ENCODE assay signal across 14 cellular contexts in genomic region chr17:61218438-61218837, GRCh38.
A peak's percentile ranks its signal among the peaks of the same experiment; 100 is the strongest.
DNase-seq lines count a peak whose midpoint lies in the region; ATAC-seq, FAIRE-seq and TF ChIP-seq lines count a peak whose summit lies in the region.
"Had no signal": no experiment of that assay in that cellular context is flagged by ENCODE, and none has a peak within 500 bp of the region (broad histone marks: within the 10 kb centered on the region; RNA-seq: fewer than 3 reads in every experiment).

No MANE protein-coding gene starts in this region.

- TF ChIP-seq POLR2A in upper lobe of left lung (IDR thresholded peaks at IDR 0.05): no peak

- TF ChIP-seq EP300 in upper lobe of left lung (IDR thresholded peaks at IDR 0.05): peak in 2 of 4 donors; percentile 13 to 41

- H3K4me3 Mint-ChIP-seq in naive thymus-derived CD8-positive, alpha-beta T cell: no peak overlapping the region
- H3K4me3 Mint-ChIP-seq: activated naive CD4-positive, alpha-beta T cell treated with anti-CD3 and anti-CD28 coated beads for 36 hours; CD4-positive, alpha-beta T cell had no signal

- peak overlapping the region in 8 of 10 donors; percentile 35 to 71 (median 59) for H3K27ac ChIP-seq in heart right ventricle
- H3K27ac ChIP-seq in upper lobe of left lung: peak overlapping the region; percentile 45 to 61 (median 58)
- H3K27ac ChIP-seq: parathyroid adenoma, VCaP had no signal

- intact Hi-C loops in heart right ventricle (cut with DNase I): loop anchor here in 1 of 10 donors (5.0 kb wide), 1 partner anchor 34 kb away; no protein-coding TSS in a partner anchor
- intact Hi-C loops in Right ventricle myocardium inferior (cut with DNase I): no loop called here

- no peak overlapping the region for H3K27ac Mint-ChIP-seq in naive thymus-derived CD8-positive, alpha-beta T cell
- H3K27ac Mint-ChIP-seq: activated naive CD4-positive, alpha-beta T cell treated with anti-CD3 and anti-CD28 coated beads for 36 hours; CD4-positive, alpha-beta T cell had no signal

- no peaks in the 10 kb centered on the region for H3K27me3 ChIP-seq in heart right ventricle
- no peaks in the 10 kb centered on the region for H3K27me3 ChIP-seq in upper lobe of left lung

- H3K4me1 ChIP-seq in heart right ventricle (peaks cover 0 to 45% (median 6%) of the 10 kb centered on the region in 9 donors), upper lobe of left lung (peaks cover 18 to 44% (median 34%) of the 10 kb centered on the region in 4 donors)

- WGBS in heart right ventricle, 2 donors: 95 to 98% methylated on average over 1 of the region's 1 CpG
- WGBS in upper lobe of left lung, 2 donors: 86 to 95% methylated on average over 1 of the region's 1 CpG

- ATAC-seq in heart right ventricle: peak in 4 of 8 donors; percentile 12 to 64 (median 34)
- ATAC-seq in Right ventricle myocardium inferior: no peak
- no peak for ATAC-seq in upper lobe of left lung (ENCODE audit: low FRiP score in 2 of 2)
- no peak for ATAC-seq in GM21723 (IDR thresholded peaks at IDR 0.05; ENCODE audit: unreplicated experiment)
- no peak for ATAC-seq in naive thymus-derived CD8-positive, alpha-beta T cell
- ATAC-seq: K562 had no signal

- DNase-seq in heart right ventricle (no peak), Right ventricle myocardium inferior (ENCODE audit: missing footprints) (no peak), RCC 7860 (ENCODE audit: low spot score) (peak; percentile 39), fibroblast of the aortic adventitia (ENCODE audit: low read depth) (peak; percentile 26), upper lobe of left lung (no peak)
- no peak for DNase-seq in activated CD4-positive, alpha-beta T cell treated with anti-CD3 and anti-CD28 coated beads for 1 hour
- DNase-seq in naive thymus-derived CD8-positive, alpha-beta T cell: no peak
- DNase-seq: activated naive CD4-positive, alpha-beta T cell treated with anti-CD3 and anti-CD28 coated beads for 36 hours; CD4-positive, alpha-beta T cell; effector CD4-positive, alpha-beta T cell had no signal

- H3K36me3 ChIP-seq in heart right ventricle (no peaks in the 10 kb centered on the region), upper lobe of left lung (no peaks in the 10 kb centered on the region)

- POLR2A ChIA-PET in naive thymus-derived CD8-positive, alpha-beta T cell (lab: Charles Lee): interaction anchor here (0.6 kb wide), 1 partner anchor 34 kb away, joined by 3 read pairs; no protein-coding TSS in a partner anchor

- no peak for FAIRE-seq in RCC 7860 (lab: Jason Lieb, UNC)
- FAIRE-seq: K562 had no signal

- no peaks in the 10 kb centered on the region for H3K9me3 ChIP-seq in heart right ventricle
- no peaks in the 10 kb centered on the region for H3K9me3 ChIP-seq in upper lobe of left lung

- H3K36me3 Mint-ChIP-seq in naive thymus-derived CD8-positive, alpha-beta T cell: no peaks in the 10 kb centered on the region

- TF ChIP-seq CTCF in heart right ventricle (IDR thresholded peaks at IDR 0.05): no peak
- TF ChIP-seq CTCF in fibroblast of the aortic adventitia (IDR thresholded peaks at IDR 0.05; ENCODE audit: insufficient read depth, low read length): no peak
- no peak for TF ChIP-seq CTCF in upper lobe of left lung (IDR thresholded peaks at IDR 0.05)

- no peaks in the 10 kb centered on the region for H3K9me3 Mint-ChIP-seq in naive thymus-derived CD8-positive, alpha-beta T cell
- H3K9me3 Mint-ChIP-seq: activated naive CD4-positive, alpha-beta T cell treated with anti-CD3 and anti-CD28 coated beads for 36 hours; CD4-positive, alpha-beta T cell had no signal

- no peaks in the 10 kb centered on the region for H3K27me3 Mint-ChIP-seq in naive thymus-derived CD8-positive, alpha-beta T cell
- H3K27me3 Mint-ChIP-seq: CD4-positive, alpha-beta T cell had no signal

- H3K4me3 ChIP-seq in heart right ventricle (no peak overlapping the region), fibroblast of the aortic adventitia (ENCODE audit: low read depth, low read length) (no peak overlapping the region), upper lobe of left lung (no peak overlapping the region)
- H3K4me3 ChIP-seq: K562 had no signal

- peaks cover 21 to 40% (median 33%) of the 10 kb centered on the region in 4 donors for H3K4me1 Mint-ChIP-seq in naive thymus-derived CD8-positive, alpha-beta T cell

Comparison
In these comparisons a context has a peak if more than half of its experiments do, and no peak if none do; other contexts are left out.
1. DNase-seq: peak in RCC 7860 (single experiment) and fibroblast of the aortic adventitia (single experiment); none in heart right ventricle (0 of 2), Right ventricle myocardium inferior (single experiment), upper lobe of left lung (0 of 2), activated CD4-positive, alpha-beta T cell treated with anti-CD3 and anti-CD28 coated beads for 1 hour (single experiment) and naive thymus-derived CD8-positive, alpha-beta T cell (0 of 10).